Comparison of ENCODE assay signal across 8 cellular contexts in genomic region chr2:42519624-42520023, GRCh38. TPM values are rescaled to one million over a fixed set of nuclear protein-coding genes. Genes with fewer than 3 reads are reported as not detected.
"Had no signal": no experiment of that assay in that cellular context is flagged by ENCODE, and none has a peak within 500 bp of the region (broad histone marks: within the 10 kb centered on the region; RNA-seq: fewer than 3 reads in every experiment).

No MANE protein-coding gene starts in this region.

- H3K4me3 ChIP-seq: GM23338, HAP-1, K562 had no signal

- ATAC-seq: GM23338, HCT116, K562 had no signal

- DNase-seq: H7, HFFc6, IMR-90, KG1 had no signal

RNA-seq across cellular contexts. Expression of gene KCNG3, which starts 25.8 kb away (rescaled TPM):
- total RNA-seq: HFFc6, K562 had no signal
